ENCODE assay signal across 19 cellular contexts in genomic region chr17:60535382-60536279, GRCh38. TPM values are rescaled to one million over a fixed set of nuclear protein-coding genes. Genes with fewer than 3 reads are reported as not detected.
DNase-seq lines count a peak whose midpoint lies in the region; ATAC-seq and TF ChIP-seq lines count a peak whose summit lies in the region.
"Had no signal": no experiment of that assay in that cellular context is flagged by ENCODE, and none has a peak within 500 bp of the region (broad histone marks: within the 10 kb centered on the region; RNA-seq: fewer than 3 reads in every experiment).

No MANE protein-coding gene starts in this region.

- no peaks in the 10 kb centered on the region for H3K4me1 Mint-ChIP-seq in activated T-helper 17 cell treated with anti-CD3 and anti-CD28 coated beads, Interleukin-2, amount 50 U/mL, for 72 hours
- H3K4me1 Mint-ChIP-seq: B cell had no signal

- no peak overlapping the region for H3K27ac Mint-ChIP-seq in activated T-helper 17 cell treated with anti-CD3 and anti-CD28 coated beads, Interleukin-2, amount 50 U/mL, for 72 hours
- H3K27ac Mint-ChIP-seq: B cell; T-helper 1 cell treated with Interleukin-12 subunit alpha and Interleukin-12 subunit beta and Interleukin-4 antibody, amounts not matched to agents 30 μg/mL and 1 μg/mL, for 36 hours had no signal

- peak overlapping the region; percentile 83 for H2AK5ac ChIP-seq in mesenchymal stem cell (ENCODE audit: low read length, severe bottlenecking)

- H4K91ac ChIP-seq in mesenchymal stem cell (ENCODE audit: low read length): peak overlapping the region; percentile 61

- ATAC-seq in GM19397 (IDR thresholded peaks at IDR 0.05; ENCODE audit: unreplicated experiment): no peak
- ATAC-seq in esophagus mucosa: no peak
- no peak for ATAC-seq in activated T-helper 17 cell treated with anti-CD3 and anti-CD28 coated beads, Interleukin-2, amount 50 U/mL, for 72 hours (replicated peaks)
- ATAC-seq: left cardiac atrium had no signal

- H3K4me2 ChIP-seq in mesenchymal stem cell (ENCODE audit: low read length, poor library complexity, severe bottlenecking): no peak overlapping the region

- peak overlapping the region in 1 of 2 experiments; percentile 50 for H3K4ac ChIP-seq in mesenchymal stem cell (ENCODE audit: low read depth in 1 of 2, low read length in 2 of 2)

- peak overlapping the region in 1 of 2 experiments; percentile 63 for H2BK12ac ChIP-seq in mesenchymal stem cell (ENCODE audit: low read length in 2 of 2)

- DNase-seq in AG10803 (ENCODE audit: low read depth) (peak; percentile 65), M059J (ENCODE audit: low read depth) (peak; percentile 50), choroid plexus epithelial cell (ENCODE audit: low read depth) (peak; percentile 94), mesenchymal stem cell (peak; percentile 97), NCI-H2029 (lab: John Stamatoyannopoulos, UW) (no peak)
- DNase-seq: activated CD4-positive, CD25-positive, alpha-beta regulatory T cell; activated gamma-delta T cell; aorta; cortex of kidney; erythroblast; left cardiac atrium; NCI-H82; stimulated activated CD4-positive, alpha-beta T cell treated with anti-CD3 and anti-CD28 coated beads, Interleukin-4, amount 100 ng/mL, for 1 hour had no signal

- TF ChIP-seq CTCF in AG10803 (conservative IDR thresholded peaks at IDR 0.05; ENCODE audit: low read length) (no peak), choroid plexus epithelial cell (conservative IDR thresholded peaks at IDR 0.05; ENCODE audit: low read depth, low read length) (no peak)

- peak overlapping the region; percentile 73 for H2BK120ac ChIP-seq in mesenchymal stem cell (ENCODE audit: low read depth, low read length)

- no peak overlapping the region for H3K23ac ChIP-seq in mesenchymal stem cell (ENCODE audit: low read length in 2 of 2)

- H4K8ac ChIP-seq in mesenchymal stem cell (ENCODE audit: low read length): peak overlapping the region; percentile 35

- no peak overlapping the region for H2AFZ ChIP-seq in mesenchymal stem cell (ENCODE audit: low read depth, low read length)

- H3K14ac ChIP-seq in mesenchymal stem cell (ENCODE audit: low read length in 2 of 2): no peak overlapping the region

- H3K4me1 ChIP-seq in mesenchymal stem cell (ENCODE audit: control insufficient read depth, insufficient read depth, low read depth, low read length): no peaks in the 10 kb centered on the region
- H3K4me1 ChIP-seq: suprapubic skin had no signal

- H3K27ac ChIP-seq in mesenchymal stem cell (ENCODE audit: low read length, poor library complexity, severe bottlenecking): no peak overlapping the region
- H3K27ac ChIP-seq: suprapubic skin had no signal

- no peaks in the 10 kb centered on the region for H3K36me3 ChIP-seq in mesenchymal stem cell (ENCODE audit: control insufficient read depth in 1 of 2, insufficient read depth in 2 of 2, low read depth in 1 of 2, low read length in 2 of 2)
- H3K36me3 ChIP-seq: suprapubic skin had no signal

- H2BK5ac ChIP-seq in mesenchymal stem cell (ENCODE audit: low read depth, low read length, poor library complexity, severe bottlenecking): no peak overlapping the region

- no peaks in the 10 kb centered on the region for H3K27me3 ChIP-seq in mesenchymal stem cell (ENCODE audit: control insufficient read depth in 1 of 2, insufficient read depth in 1 of 2, low read length in 2 of 2)
- H3K27me3 ChIP-seq: suprapubic skin had no signal

- 0% methylated on average over 3 of the region's 3 CpGs for WGBS in mesenchymal stem cell

- no peak overlapping the region for H2BK15ac ChIP-seq in mesenchymal stem cell (ENCODE audit: low read depth, poor library complexity, severe bottlenecking)

- peak overlapping the region; percentile 79 to 84 for H3K18ac ChIP-seq in mesenchymal stem cell (ENCODE audit: low read depth in 1 of 2, low read length in 2 of 2)

- H3K9me3 Mint-ChIP-seq in activated T-helper 17 cell treated with anti-CD3 and anti-CD28 coated beads, Interleukin-2, amount 50 U/mL, for 72 hours: no peaks in the 10 kb centered on the region
- H3K9me3 Mint-ChIP-seq: T-helper 1 cell treated with Interleukin-12 subunit alpha and Interleukin-12 subunit beta and Interleukin-4 antibody, amounts not matched to agents 30 μg/mL and 1 μg/mL, for 36 hours had no signal

- H3K4me3 Mint-ChIP-seq in activated T-helper 17 cell treated with anti-CD3 and anti-CD28 coated beads, Interleukin-2, amount 50 U/mL, for 72 hours: no peak overlapping the region
- H3K4me3 Mint-ChIP-seq: B cell; T-helper 1 cell treated with Interleukin-12 subunit alpha and Interleukin-12 subunit beta and Interleukin-4 antibody, amounts not matched to agents 30 μg/mL and 1 μg/mL, for 36 hours had no signal

- H3K27me3 Mint-ChIP-seq in activated T-helper 17 cell treated with anti-CD3 and anti-CD28 coated beads, Interleukin-2, amount 50 U/mL, for 72 hours: no peaks in the 10 kb centered on the region
- H3K27me3 Mint-ChIP-seq: B cell had no signal

- H3K36me3 Mint-ChIP-seq in activated T-helper 17 cell treated with anti-CD3 and anti-CD28 coated beads, Interleukin-2, amount 50 U/mL, for 72 hours (ENCODE audit: low read depth): no peaks in the 10 kb centered on the region

- H3K4me3 ChIP-seq in AG10803 (ENCODE audit: low read length): no peak overlapping the region
- no peak overlapping the region for H3K4me3 ChIP-seq in choroid plexus epithelial cell (ENCODE audit: low read depth, low read length)
- no peak overlapping the region for H3K4me3 ChIP-seq in mesenchymal stem cell (ENCODE audit: insufficient read depth in 1 of 2, low read depth in 1 of 2, low read length in 2 of 2)
- H3K4me3 ChIP-seq: suprapubic skin had no signal

- no peak overlapping the region for H3K9ac ChIP-seq in mesenchymal stem cell (ENCODE audit: low read length)

- no peaks in the 10 kb centered on the region for H3K79me1 ChIP-seq in mesenchymal stem cell (replicated peaks; ENCODE audit: low read length, poor library complexity, severe bottlenecking)

- no peaks in the 10 kb centered on the region for H3K9me3 ChIP-seq in mesenchymal stem cell (ENCODE audit: control insufficient read depth, low read length)
- H3K9me3 ChIP-seq: suprapubic skin had no signal

RNA-seq across cellular contexts. Expression of gene APPBP2, which starts 9.6 kb away (rescaled TPM):
- 23.6 and 30.2 TPM in 2 replicates for total RNA-seq in M059J (2014; rRNA removed; shearing (Covaris generic))
- polyA plus RNA-seq in mesenchymal stem cell (2013, experiment 1 of 2): 20.3 TPM
- 20.8 TPM for polyA plus RNA-seq in mesenchymal stem cell (2013, experiment 2 of 2)
- total RNA-seq in esophagus mucosa: 23.2 TPM
- total RNA-seq in activated T-helper 17 cell treated with anti-CD3 and anti-CD28 coated beads, Interleukin-2, amount 50 U/mL, for 72 hours: 10 to 100 TPM; 27.7 to 33.0 TPM
